33 cellular contexts compared by ENCODE assay signal in genomic region chr14:59060841-59061240, GRCh38.
DNase-seq lines count a peak whose midpoint lies in the region; ATAC-seq, FAIRE-seq and TF ChIP-seq lines count a peak whose summit lies in the region.
"Had no signal": no experiment of that assay in that cellular context is flagged by ENCODE, and none has a peak within 500 bp of the region (broad histone marks: within the 10 kb centered on the region; RNA-seq: fewer than 3 reads in every experiment).

No MANE protein-coding gene starts in this region.

- H3K27me3 ChIP-seq in bronchial epithelial cell (ENCODE audit: control insufficient read depth, insufficient read depth, low read length) = no peaks in the 10 kb centered on the region
- H3K27me3 ChIP-seq: colonic mucosa, hepatocyte, MG63, transverse colon had no signal

- no peaks in the 10 kb centered on the region for H3K36me3 ChIP-seq in bronchial epithelial cell (ENCODE audit: control insufficient read depth, insufficient read depth, low read length)
- H3K36me3 ChIP-seq: colonic mucosa, HAP-1, MG63, transverse colon had no signal

- no peak for TF ChIP-seq CTCF in bronchial epithelial cell (IDR thresholded peaks at IDR 0.05; ENCODE audit: insufficient read depth, low read length, severe bottlenecking)

- H3K4me3 ChIP-seq in bronchial epithelial cell (ENCODE audit: low read depth, low read length) = no peak overlapping the region
- H3K4me3 ChIP-seq: colonic mucosa, HAP-1, hepatocyte, MG63, transverse colon had no signal

- peak; percentile 85 for FAIRE-seq in bronchial epithelial cell (lab: Jason Lieb, UNC)
- FAIRE-seq: A204.1, small intestine had no signal

- no peak for ATAC-seq in GM18867 (IDR thresholded peaks at IDR 0.05; ENCODE audit: unreplicated experiment)
- ATAC-seq in HG03521 (IDR thresholded peaks at IDR 0.05; ENCODE audit: unreplicated experiment) = no peak
- ATAC-seq in HG03139 (IDR thresholded peaks at IDR 0.05; ENCODE audit: unreplicated experiment) = no peak
- ATAC-seq: activated CD8-positive, alpha-beta memory T cell treated with anti-CD3 and anti-CD28 coated beads, Interleukin-2, amount 10 ng/mL, durations not matched to agents 7 days and 5 days; CD8-positive, alpha-beta T cell; effector memory CD8-positive, alpha-beta T cell; foreskin keratinocyte; left ventricle myocardium superior had no signal

- DNase-seq in EH (ENCODE audit: low read depth) (peak; percentile 20), RPMI7951 (ENCODE audit: low read depth) (peak; percentile 67), bronchial epithelial cell (ENCODE audit: low read depth) (no peak), myocyte (ENCODE audit: low read depth) (peak; percentile 80)
- DNase-seq in stimulated activated naive CD4-positive, alpha-beta T cell treated with Interleukin-2 at 50 U/mL for 16 hours (lab: John Stamatoyannopoulos, UW) = no peak
- DNase-seq: activated B cell treated with CpG ODN at 0.5 μM for 24 hours; activated CD8-positive, alpha-beta memory T cell treated with anti-CD3 and anti-CD28 coated beads, Interleukin-2, amount 10 ng/mL, durations not matched to agents 7 days and 5 days; activated naive CD4-positive, alpha-beta T cell; activated T-cell treated with anti-CD3 and anti-CD28 coated beads, Interleukin-2, amount 50 U/mL, for 48 hours; amniotic stem cell; CD8-positive, alpha-beta T cell; colonic mucosa; DMS153; effector memory CD8-positive, alpha-beta T cell; foreskin keratinocyte; GDM1; KBM-7; left ventricle myocardium superior; MG63; naive B cell; NCI-H1436 treated with DMSO at 0.1 percent for 48 hours; NCI-H446; Right ventricle myocardium superior; small intestine; stimulated activated CD4-positive, alpha-beta T cell treated with anti-CD3 and anti-CD28 coated beads, Interleukin-1b, Interleukin-23, amount 100 ng/mL, for 48 hours; T-helper 9 cell; transverse colon had no signal

Comparison
In these comparisons a context has a peak if more than half of its experiments do, and no peak if none do; other contexts are left out.
1. DNase-seq: peak in EH (single experiment), RPMI7951 (single experiment) and myocyte (single experiment); none in bronchial epithelial cell (single experiment) and stimulated activated naive CD4-positive, alpha-beta T cell treated with Interleukin-2 at 50 U/mL for 16 hours (single experiment).